ENCODE assay signal across 2 cellular contexts in genomic region chr6:2141644-2142290, GRCh38.
TF ChIP-seq lines count a peak whose summit lies in the region.

No MANE protein-coding gene starts in this region.

TF ChIP-seq in GM23338, 12 proteins besides CTCF, POLR2A, EP300 and RAD21 (continued from another document):
- no peak for TF ChIP-seq ZNF114 (CRISPR knock-in tag; IDR thresholded peaks at IDR 0.05)
- no peak for TF ChIP-seq POLR2AphosphoS5 (IDR thresholded peaks at IDR 0.05; ENCODE audit: low read depth)
- TF ChIP-seq ETS1 (IDR thresholded peaks at IDR 0.05), result no peak
- no peak for TF ChIP-seq JUNB (IDR thresholded peaks at IDR 0.05; ENCODE audit: unreplicated experiment)
- TF ChIP-seq REST (IDR thresholded peaks at IDR 0.05; ENCODE audit: unreplicated experiment), result no peak
- no peak for TF ChIP-seq EZH2 (IDR thresholded peaks at IDR 0.05; ENCODE audit: low read depth, unreplicated experiment)
- TF ChIP-seq EZH2phosphoT487 (IDR thresholded peaks at IDR 0.05; ENCODE audit: unreplicated experiment), result no peak
- no peak for TF ChIP-seq CREB1 (CRISPR knock-in tag; IDR thresholded peaks at IDR 0.05; ENCODE audit: low read depth)
- TF ChIP-seq STAT1 (IDR thresholded peaks at IDR 0.05; ENCODE audit: unreplicated experiment), result no peak

TF ChIP-seq in neural cell, 6 proteins besides CTCF, POLR2A, EP300 and RAD21:
- TF ChIP-seq EZH2 (IDR thresholded peaks at IDR 0.05; ENCODE audit: borderline replicate concordance, insufficient read depth, low read length, poor library complexity, severe bottlenecking) (no peak), TAF1 (IDR thresholded peaks at IDR 0.05; ENCODE audit: low read depth) (no peak), MXI1 (conservative IDR thresholded peaks at IDR 0.05; ENCODE audit: poor library complexity, severe bottlenecking) (no peak), REST (IDR thresholded peaks at IDR 0.05; ENCODE audit: borderline replicate concordance) (no peak), SMC3 (conservative IDR thresholded peaks at IDR 0.05; ENCODE audit: poor library complexity) (no peak), POLR2AphosphoS5 (IDR thresholded peaks at IDR 0.05) (no peak)
